8 cellular contexts compared by ENCODE assay signal in genomic region chr18:79680100-79680879, GRCh38. TPM values are rescaled to one million over a fixed set of nuclear protein-coding genes. Genes with fewer than 3 reads are reported as not detected.
A peak's percentile ranks its signal among the peaks of the same experiment; 100 is the strongest.
DNase-seq lines count a peak whose midpoint lies in the region; ATAC-seq and TF ChIP-seq lines count a peak whose summit lies in the region.

No MANE protein-coding gene starts in this region.

- intact Hi-C loops in lower lobe of right lung (cut with DNase I) = no loop called here

- peak overlapping the region; percentile 95 for H3K4me3 Mint-ChIP-seq in stimulated activated naive CD8-positive, alpha-beta T cell treated with anti-CD3 and anti-CD28 coated beads, Interleukin-15, Interleukin-2, amounts not matched to agents 100 ng/mL and 50 ng/mL, for 24 hours

- peaks cover 55% of the 10 kb centered on the region for H3K36me3 Mint-ChIP-seq in stimulated activated naive CD8-positive, alpha-beta T cell treated with anti-CD3 and anti-CD28 coated beads, Interleukin-15, Interleukin-2, amounts not matched to agents 100 ng/mL and 50 ng/mL, for 24 hours (ENCODE audit: low read depth)

- TF ChIP-seq CTCF in lower lobe of right lung (IDR thresholded peaks at IDR 0.05) = no peak

- peak overlapping the region; percentile 80 for H3K4me3 ChIP-seq in lower lobe of right lung

- H3K27ac ChIP-seq in lower lobe of right lung = peak overlapping the region; percentile 97

- peaks cover 7% of the 10 kb centered on the region for H3K36me3 ChIP-seq in lower lobe of right lung

- H3K27ac Mint-ChIP-seq in stimulated activated naive CD8-positive, alpha-beta T cell treated with anti-CD3 and anti-CD28 coated beads, Interleukin-15, Interleukin-2, amounts not matched to agents 100 ng/mL and 50 ng/mL, for 24 hours = peak overlapping the region; percentile 96

- no peaks in the 10 kb centered on the region for H3K9me3 Mint-ChIP-seq in stimulated activated naive CD8-positive, alpha-beta T cell treated with anti-CD3 and anti-CD28 coated beads, Interleukin-15, Interleukin-2, amounts not matched to agents 100 ng/mL and 50 ng/mL, for 24 hours

- peaks cover 43% of the 10 kb centered on the region for H3K4me1 ChIP-seq in lower lobe of right lung

- no peaks in the 10 kb centered on the region for H3K27me3 ChIP-seq in lower lobe of right lung (ENCODE audit: low read depth)

- H3K4me1 Mint-ChIP-seq in stimulated activated naive CD8-positive, alpha-beta T cell treated with anti-CD3 and anti-CD28 coated beads, Interleukin-15, Interleukin-2, amounts not matched to agents 100 ng/mL and 50 ng/mL, for 24 hours (ENCODE audit: low read depth) = peaks cover 74% of the 10 kb centered on the region

- DNase-seq in AG20443 (ENCODE audit: low spot score) (peak; percentile 69), HPDE6-E6E7 (ENCODE audit: extremely low spot score) (peak; percentile 44), T follicular helper cell (ENCODE audit: low read depth) (peak; percentile 29), lower lobe of right lung (peak; percentile 63)
- peak; percentile 47 for DNase-seq in central memory CD4-positive, alpha-beta T cell

- H3K27me3 Mint-ChIP-seq in stimulated activated naive CD8-positive, alpha-beta T cell treated with anti-CD3 and anti-CD28 coated beads, Interleukin-15, Interleukin-2, amounts not matched to agents 100 ng/mL and 50 ng/mL, for 24 hours = no peaks in the 10 kb centered on the region

- no peaks in the 10 kb centered on the region for H3K9me3 ChIP-seq in lower lobe of right lung

- peak; percentile 1 for ATAC-seq in GM19035 (IDR thresholded peaks at IDR 0.05; ENCODE audit: unreplicated experiment)
- no peak for ATAC-seq in lower lobe of right lung
- no peak for ATAC-seq in GM21825 (IDR thresholded peaks at IDR 0.05; ENCODE audit: unreplicated experiment)

RNA-seq across cellular contexts. Expression of gene CTDP1, which starts 0.7 kb away (rescaled TPM):
- total RNA-seq in lower lobe of right lung = 25.2 TPM
